15 cellular contexts compared by ENCODE assay signal in genomic region chr1:115218034-115218405, GRCh38.
DNase-seq lines count a peak whose midpoint lies in the region; ATAC-seq and TF ChIP-seq lines count a peak whose summit lies in the region.
"Had no signal": no experiment of that assay in that cellular context is flagged by ENCODE, and none has a peak within 500 bp of the region (broad histone marks: within the 10 kb centered on the region; RNA-seq: fewer than 3 reads in every experiment).

No MANE protein-coding gene starts in this region.

- WGBS in right cardiac atrium = 43% methylated on average over 6 of the region's 6 CpGs

- H3K4me1 ChIP-seq in right cardiac atrium (ENCODE audit: control insufficient read depth, insufficient read depth, low read length) = peaks cover 5% of the 10 kb centered on the region
- H3K4me1 ChIP-seq: BLaER1 treated with 17β-estradiol and CSF1 and Interleukin-3, amounts not matched to agents 10 nM and 100 nM had no signal

- DNase-seq in Right ventricle myocardium superior (no peak), Right ventricle myocardium inferior (ENCODE audit: missing footprints) (no peak), choroid plexus epithelial cell (ENCODE audit: low read depth) (peak; percentile 47), right cardiac atrium (no peak), smooth muscle cell of the brain vasculature (ENCODE audit: low read depth, low spot score) (peak; percentile 13), HUDEP-2 (lab: John Stamatoyannopoulos, UW; ENCODE audit: unreplicated experiment in 76 of 76) (no peak)
- DNase-seq: 8988T; AML-193; CD4-positive, CD25-positive, alpha-beta regulatory T cell; DMS79; H9 had no signal

- H3K9me3 ChIP-seq in right cardiac atrium (ENCODE audit: control insufficient read depth, low read length) = no peaks in the 10 kb centered on the region
- H3K9me3 ChIP-seq: BLaER1 treated with 17β-estradiol and CSF1 and Interleukin-3, amounts not matched to agents 10 nM and 100 nM had no signal

- peak overlapping the region; percentile 20 for H3K27ac ChIP-seq in right cardiac atrium (ENCODE audit: low read length)
- H3K27ac ChIP-seq: BLaER1 treated with 17β-estradiol and CSF1 and Interleukin-3, amounts not matched to agents 10 nM and 100 nM had no signal

- TF ChIP-seq CTCF in choroid plexus epithelial cell (conservative IDR thresholded peaks at IDR 0.05; ENCODE audit: low read depth, low read length) = no peak

- intact Hi-C loops in Right ventricle myocardium superior (cut with DNase I) = no loop called here
- intact Hi-C loops in Right ventricle myocardium inferior (cut with DNase I) = loop anchor here (5.0 to 10.0 kb wide), 2 partner anchors 49 to 117 kb away; partner anchors contain the start of gene NGF
- intact Hi-C loops in right cardiac atrium (cut with DNase I) = loop anchor here in 1 of 4 donors (10.0 kb wide), 1 partner anchor 73 kb away; no protein-coding TSS in a partner anchor

- ATAC-seq in Right ventricle myocardium superior (ENCODE audit: poor library complexity) = peak; percentile 1
- no peak for ATAC-seq in Right ventricle myocardium inferior
- ATAC-seq in right cardiac atrium = no peak
- ATAC-seq in GM21529 (IDR thresholded peaks at IDR 0.05; ENCODE audit: unreplicated experiment) = no peak
- ATAC-seq: GM12878, GM23338 had no signal

- no peak overlapping the region for H3K4me3 ChIP-seq in choroid plexus epithelial cell (ENCODE audit: low read depth, low read length)
- no peak overlapping the region for H3K4me3 ChIP-seq in right cardiac atrium (ENCODE audit: low read length)
- H3K4me3 ChIP-seq: BLaER1 treated with 17β-estradiol and CSF1 and Interleukin-3, amounts not matched to agents 10 nM and 100 nM; GM12878; GM23338 had no signal

- H3K27me3 ChIP-seq in right cardiac atrium (ENCODE audit: control insufficient read depth, insufficient read depth) = no peaks in the 10 kb centered on the region
- H3K27me3 ChIP-seq: BLaER1 treated with 17β-estradiol and CSF1 and Interleukin-3, amounts not matched to agents 10 nM and 100 nM had no signal

Comparison
In these comparisons a context has a peak if more than half of its experiments do, and no peak if none do; other contexts are left out.
1. DNase-seq: peak in choroid plexus epithelial cell (single experiment) and smooth muscle cell of the brain vasculature (single experiment); none in Right ventricle myocardium superior (single experiment), Right ventricle myocardium inferior (single experiment), right cardiac atrium (0 of 3) and HUDEP-2 (0 of 76).